ENCODE assay signal across 8 cellular contexts in genomic region chr10:1591742-1592141, GRCh38.
"Had no signal": no experiment of that assay in that cellular context is flagged by ENCODE, and none has a peak within 500 bp of the region (broad histone marks: within the 10 kb centered on the region; RNA-seq: fewer than 3 reads in every experiment).

No MANE protein-coding gene starts in this region.

- H3K36me3 Mint-ChIP-seq: IgD-negative memory B cell had no signal

- ATAC-seq: HepG2 had no signal

- H3K4me3 ChIP-seq: GM23248 had no signal

- H3K27ac ChIP-seq: GM23248, HL-60 had no signal

- H3K4me1 Mint-ChIP-seq: IgD-negative memory B cell had no signal

- H3K4me3 Mint-ChIP-seq: IgD-negative memory B cell had no signal

- DNase-seq: GM23248, GOT3, H7, HCEC 1CT, KBM-7 had no signal

- H3K27ac Mint-ChIP-seq: IgD-negative memory B cell had no signal
